ENCODE assay signal across 1 cellular context in genomic region chr21:34884346-34884929, GRCh38.
TF ChIP-seq lines count a peak whose summit lies in the region.

No MANE protein-coding gene starts in this region.

TF ChIP-seq in GM23338, 12 proteins besides CTCF, POLR2A, EP300 and RAD21 (continued from another document):
- TF ChIP-seq ZNF462 (CRISPR knock-in tag; IDR thresholded peaks at IDR 0.05), result no peak
- TF ChIP-seq REST (IDR thresholded peaks at IDR 0.05; ENCODE audit: unreplicated experiment), result no peak
- TF ChIP-seq POLR2AphosphoS5 (IDR thresholded peaks at IDR 0.05; ENCODE audit: low read depth), result no peak
- TF ChIP-seq STAT1 (IDR thresholded peaks at IDR 0.05; ENCODE audit: unreplicated experiment), result no peak
- no peak for TF ChIP-seq NANOG (IDR thresholded peaks at IDR 0.05; ENCODE audit: borderline replicate concordance)
- no peak for TF ChIP-seq ZNF331 (CRISPR knock-in tag; IDR thresholded peaks at IDR 0.05; ENCODE audit: low read depth)
- no peak for TF ChIP-seq ZNF114 (CRISPR knock-in tag; IDR thresholded peaks at IDR 0.05)
- no peak for TF ChIP-seq CREB1 (CRISPR knock-in tag; IDR thresholded peaks at IDR 0.05; ENCODE audit: low read depth)
- no peak for TF ChIP-seq ETS1 (IDR thresholded peaks at IDR 0.05)
